Comparison of ENCODE assay signal across 1 cellular context in the genomic region with DNA sequence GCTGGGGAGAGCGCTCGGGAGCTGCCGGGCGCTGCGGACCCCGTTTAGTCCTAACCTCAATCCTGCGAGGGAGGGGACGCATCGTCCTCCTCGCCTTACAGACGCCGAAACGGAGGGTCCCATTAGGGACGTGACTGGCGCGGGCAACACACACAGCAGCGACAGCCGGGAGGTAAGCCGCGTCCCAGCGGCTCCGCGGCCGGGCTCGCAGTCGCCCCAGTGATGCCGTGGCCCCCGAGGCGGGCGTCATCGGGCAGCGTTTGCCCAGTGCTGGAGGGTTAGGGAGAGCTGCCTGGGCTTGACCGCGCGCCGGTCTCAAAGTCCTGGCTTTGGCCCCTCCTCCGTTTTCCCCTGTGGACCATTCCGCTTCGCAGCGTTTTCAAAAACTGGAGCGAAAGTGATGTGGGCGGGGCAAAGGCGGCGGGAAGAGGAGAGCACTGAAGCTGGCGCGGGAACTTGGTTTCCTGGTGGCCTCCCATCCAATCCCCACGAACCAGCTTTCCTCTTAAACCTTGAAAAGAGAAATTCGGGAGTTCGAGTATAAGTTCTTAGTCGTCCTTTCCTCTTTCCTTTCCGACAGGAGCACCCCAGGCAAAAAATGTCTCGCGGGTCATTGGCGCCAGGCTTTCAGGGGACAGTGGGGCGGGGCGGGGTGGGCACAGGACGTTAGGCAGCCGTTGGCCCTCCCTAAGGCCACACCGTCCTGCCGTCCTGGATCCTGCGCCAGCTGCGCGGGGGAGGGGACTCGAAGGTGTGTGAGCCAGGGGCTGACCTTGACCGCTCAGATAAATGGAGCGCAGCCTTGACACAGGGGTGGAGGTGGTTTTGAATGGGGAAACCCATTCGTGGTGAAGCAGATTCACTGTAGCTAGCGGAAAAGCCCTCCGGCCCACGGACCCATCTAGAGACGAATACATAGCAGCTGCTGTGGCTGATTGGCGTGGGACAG.
TF ChIP-seq lines count a peak whose summit lies in the region.

No MANE protein-coding gene starts in this region.

TF ChIP-seq in K562, 482 proteins besides CTCF, POLR2A, EP300 and RAD21 (continued from another document and continues in another):
- TF ChIP-seq, protein P1, sequence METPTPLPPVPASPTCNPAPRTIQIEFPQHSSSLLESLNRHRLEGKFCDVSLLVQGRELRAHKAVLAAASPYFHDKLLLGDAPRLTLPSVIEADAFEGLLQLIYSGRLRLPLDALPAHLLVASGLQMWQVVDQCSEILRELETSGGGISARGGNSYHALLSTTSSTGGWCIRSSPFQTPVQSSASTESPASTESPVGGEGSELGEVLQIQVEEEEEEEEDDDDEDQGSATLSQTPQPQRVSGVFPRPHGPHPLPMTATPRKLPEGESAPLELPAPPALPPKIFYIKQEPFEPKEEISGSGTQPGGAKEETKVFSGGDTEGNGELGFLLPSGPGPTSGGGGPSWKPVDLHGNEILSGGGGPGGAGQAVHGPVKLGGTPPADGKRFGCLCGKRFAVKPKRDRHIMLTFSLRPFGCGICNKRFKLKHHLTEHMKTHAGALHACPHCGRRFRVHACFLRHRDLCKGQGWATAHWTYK (CRISPR knock-in tag; IDR thresholded peaks at IDR 0.05), result no peak; the same call in 1 of the 2 replicates
- TF ChIP-seq NUFIP1 (IDR thresholded peaks at IDR 0.05; ENCODE audit: partially characterized antibody) (no peak), NR2C2 (CRISPR knock-in tag; IDR thresholded peaks at IDR 0.05) (peak; percentile 67; the same call in 1 of the 2 replicates), NR2C2 (tag; IDR thresholded peaks at IDR 0.05) (no peak), MTF1 (CRISPR knock-in tag; IDR thresholded peaks at IDR 0.05; ENCODE audit: borderline replicate concordance) (no peak), SLC30A9 (CRISPR knock-in tag; IDR thresholded peaks at IDR 0.05) (no peak), HDGF (IDR thresholded peaks at IDR 0.05) (no peak), KAT8 (IDR thresholded peaks at IDR 0.05; ENCODE audit: low read depth) (no peak), KLF13 (tag; IDR thresholded peaks at IDR 0.05; ENCODE audit: borderline replicate concordance, low read depth) (peak; percentile 60), ZNF165 (CRISPR knock-in tag; IDR thresholded peaks at IDR 0.05; ENCODE audit: borderline replicate concordance) (no peak), RBM39 (optimal IDR thresholded peaks at IDR 0.05; ENCODE audit: low read depth, low read length) (no peak), ZBTB7A (IDR thresholded peaks at IDR 0.05; ENCODE audit: borderline replicate concordance, control insufficient read depth, low read depth, low read length) (no peak; the same call in 1 of the 2 replicates), TAF15 (IDR thresholded peaks at IDR 0.05; ENCODE audit: low read depth, low read length) (no peak), HNRNPLL (IDR thresholded peaks at IDR 0.05; ENCODE audit: low read depth, low read length, poor library complexity, severe bottlenecking) (peak; percentile 81), PHF21A (IDR thresholded peaks at IDR 0.05; ENCODE audit: borderline replicate concordance, low read depth) (0 out of 2 replicates have a peak, but pooled peaks have one; percentile 32), ZNF184 (CRISPR knock-in tag; IDR thresholded peaks at IDR 0.05) (no peak), BCOR (IDR thresholded peaks at IDR 0.05) (peak; percentile 45; the same call in 1 of the 2 replicates), CBX8 (IDR thresholded peaks at IDR 0.05; ENCODE audit: borderline replicate concordance, extremely low read depth, low read depth, low read length, poor library complexity, severe bottlenecking) (no peak), POLR2AphosphoS2 (IDR thresholded peaks at IDR 0.05; ENCODE audit: low read length) (no peak), CEBPB (tag; IDR thresholded peaks at IDR 0.05) (no peak), SUPT5H (IDR thresholded peaks at IDR 0.05) (peak; percentile 96), ARID2 (IDR thresholded peaks at IDR 0.05) (no peak), ZNF77 (CRISPR knock-in tag; IDR thresholded peaks at IDR 0.05) (no peak), YY1 (IDR thresholded peaks at IDR 0.05; ENCODE audit: borderline replicate concordance in 1 of 3, control insufficient read depth in 1 of 3, extremely low read depth in 1 of 3, insufficient read depth in 3 of 3, insufficient read length in 1 of 3, insufficient replicate concordance in 2 of 3, low read depth in 1 of 3, low read length in 2 of 3) (peak in 1 of 3 experiments; percentile 66), ZNF57 (CRISPR knock-in tag; IDR thresholded peaks at IDR 0.05) (no peak), SMC3 (conservative IDR thresholded peaks at IDR 0.05; ENCODE audit: insufficient read depth, low read depth, low read length) (no peak), SPI1 (IDR thresholded peaks at IDR 0.05; ENCODE audit: borderline replicate concordance, low read depth, low read length) (no peak), PML (IDR thresholded peaks at IDR 0.05; ENCODE audit: low read length) (peak; percentile 70), HEY1 (CRISPR knock-in tag; IDR thresholded peaks at IDR 0.05; ENCODE audit: borderline replicate concordance) (no peak), NFIX (CRISPR knock-in tag; IDR thresholded peaks at IDR 0.05; ENCODE audit: low read depth) (no peak), ZBTB8A (IDR thresholded peaks at IDR 0.05; ENCODE audit: partially characterized antibody) (no peak), ZNF830 (CRISPR knock-in tag; IDR thresholded peaks at IDR 0.05) (no peak), MYBL2 (IDR thresholded peaks at IDR 0.05; ENCODE audit: low read depth) (peak; percentile 95), MYBL2 (CRISPR knock-in tag; IDR thresholded peaks at IDR 0.05; ENCODE audit: borderline replicate concordance) (no peak), EZH2 (IDR thresholded peaks at IDR 0.05; ENCODE audit: borderline replicate concordance, low read depth, low read length) (no peak), ZNF586 (CRISPR knock-in tag; conservative IDR thresholded peaks at IDR 0.05) (no peak), ZNF217 (CRISPR knock-in tag; IDR thresholded peaks at IDR 0.05) (no peak), CTBP1 (IDR thresholded peaks at IDR 0.05; ENCODE audit: borderline replicate concordance) (peak; percentile 81), PHB (CRISPR knock-in tag; IDR thresholded peaks at IDR 0.05) (0 out of 2 replicates have a peak, but pooled peaks have one; percentile 6)
- TF ChIP-seq, protein P2, sequence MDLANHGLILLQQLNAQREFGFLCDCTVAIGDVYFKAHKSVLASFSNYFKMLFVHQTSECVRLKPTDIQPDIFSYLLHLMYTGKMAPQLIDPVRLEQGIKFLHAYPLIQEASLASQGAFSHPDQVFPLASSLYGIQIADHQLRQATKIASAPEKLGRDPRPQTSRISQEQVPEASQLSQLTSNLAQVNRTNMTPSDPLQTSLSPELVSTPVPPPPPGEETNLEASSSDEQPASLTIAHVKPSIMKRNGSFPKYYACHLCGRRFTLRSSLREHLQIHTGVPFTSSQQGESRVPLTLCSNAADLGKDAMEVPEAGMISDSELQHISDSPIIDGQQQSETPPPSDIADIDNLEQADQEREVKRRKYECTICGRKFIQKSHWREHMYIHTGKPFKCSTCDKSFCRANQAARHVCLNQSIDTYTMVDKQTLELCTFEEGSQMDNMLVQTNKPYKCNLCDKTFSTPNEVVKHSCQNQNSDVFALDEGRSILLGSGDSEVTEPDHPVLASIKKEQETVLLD (IDR thresholded peaks at IDR 0.05), result no peak
- TF ChIP-seq, protein P3, sequence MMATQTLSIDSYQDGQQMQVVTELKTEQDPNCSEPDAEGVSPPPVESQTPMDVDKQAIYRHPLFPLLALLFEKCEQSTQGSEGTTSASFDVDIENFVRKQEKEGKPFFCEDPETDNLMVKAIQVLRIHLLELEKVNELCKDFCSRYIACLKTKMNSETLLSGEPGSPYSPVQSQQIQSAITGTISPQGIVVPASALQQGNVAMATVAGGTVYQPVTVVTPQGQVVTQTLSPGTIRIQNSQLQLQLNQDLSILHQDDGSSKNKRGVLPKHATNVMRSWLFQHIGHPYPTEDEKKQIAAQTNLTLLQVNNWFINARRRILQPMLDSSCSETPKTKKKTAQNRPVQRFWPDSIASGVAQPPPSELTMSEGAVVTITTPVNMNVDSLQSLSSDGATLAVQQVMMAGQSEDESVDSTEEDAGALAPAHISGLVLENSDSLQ (IDR thresholded peaks at IDR 0.05), result peak; percentile 22; the same call in 1 of the 2 replicates
- TF ChIP-seq, protein P4, sequence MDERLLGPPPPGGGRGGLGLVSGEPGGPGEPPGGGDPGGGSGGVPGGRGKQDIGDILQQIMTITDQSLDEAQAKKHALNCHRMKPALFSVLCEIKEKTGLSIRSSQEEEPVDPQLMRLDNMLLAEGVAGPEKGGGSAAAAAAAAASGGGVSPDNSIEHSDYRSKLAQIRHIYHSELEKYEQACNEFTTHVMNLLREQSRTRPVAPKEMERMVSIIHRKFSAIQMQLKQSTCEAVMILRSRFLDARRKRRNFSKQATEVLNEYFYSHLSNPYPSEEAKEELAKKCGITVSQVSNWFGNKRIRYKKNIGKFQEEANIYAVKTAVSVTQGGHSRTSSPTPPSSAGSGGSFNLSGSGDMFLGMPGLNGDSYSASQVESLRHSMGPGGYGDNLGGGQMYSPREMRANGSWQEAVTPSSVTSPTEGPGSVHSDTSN (CRISPR knock-in tag; IDR thresholded peaks at IDR 0.05; ENCODE audit: low read depth), result no peak
- TF ChIP-seq, protein P4 (tag; conservative IDR thresholded peaks at IDR 0.05; ENCODE audit: low read depth), result no peak
- TF ChIP-seq, protein P5, sequence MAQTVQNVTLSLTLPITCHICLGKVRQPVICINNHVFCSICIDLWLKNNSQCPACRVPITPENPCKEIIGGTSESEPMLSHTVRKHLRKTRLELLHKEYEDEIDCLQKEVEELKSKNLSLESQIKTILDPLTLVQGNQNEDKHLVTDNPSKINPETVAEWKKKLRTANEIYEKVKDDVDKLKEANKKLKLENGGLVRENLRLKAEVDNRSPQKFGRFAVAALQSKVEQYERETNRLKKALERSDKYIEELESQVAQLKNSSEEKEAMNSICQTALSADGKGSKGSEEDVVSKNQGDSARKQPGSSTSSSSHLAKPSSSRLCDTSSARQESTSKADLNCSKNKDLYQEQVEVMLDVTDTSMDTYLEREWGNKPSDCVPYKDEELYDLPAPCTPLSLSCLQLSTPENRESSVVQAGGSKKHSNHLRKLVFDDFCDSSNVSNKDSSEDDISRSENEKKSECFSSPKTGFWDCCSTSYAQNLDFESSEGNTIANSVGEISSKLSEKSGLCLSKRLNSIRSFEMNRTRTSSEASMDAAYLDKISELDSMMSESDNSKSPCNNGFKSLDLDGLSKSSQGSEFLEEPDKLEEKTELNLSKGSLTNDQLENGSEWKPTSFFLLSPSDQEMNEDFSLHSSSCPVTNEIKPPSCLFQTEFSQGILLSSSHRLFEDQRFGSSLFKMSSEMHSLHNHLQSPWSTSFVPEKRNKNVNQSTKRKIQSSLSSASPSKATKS (CRISPR knock-in tag; IDR thresholded peaks at IDR 0.05), result no peak
- TF ChIP-seq, protein P6, sequence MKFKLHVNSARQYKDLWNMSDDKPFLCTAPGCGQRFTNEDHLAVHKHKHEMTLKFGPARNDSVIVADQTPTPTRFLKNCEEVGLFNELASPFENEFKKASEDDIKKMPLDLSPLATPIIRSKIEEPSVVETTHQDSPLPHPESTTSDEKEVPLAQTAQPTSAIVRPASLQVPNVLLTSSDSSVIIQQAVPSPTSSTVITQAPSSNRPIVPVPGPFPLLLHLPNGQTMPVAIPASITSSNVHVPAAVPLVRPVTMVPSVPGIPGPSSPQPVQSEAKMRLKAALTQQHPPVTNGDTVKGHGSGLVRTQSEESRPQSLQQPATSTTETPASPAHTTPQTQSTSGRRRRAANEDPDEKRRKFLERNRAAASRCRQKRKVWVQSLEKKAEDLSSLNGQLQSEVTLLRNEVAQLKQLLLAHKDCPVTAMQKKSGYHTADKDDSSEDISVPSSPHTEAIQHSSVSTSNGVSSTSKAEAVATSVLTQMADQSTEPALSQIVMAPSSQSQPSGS (CRISPR knock-in tag; IDR thresholded peaks at IDR 0.05), result no peak
- TF ChIP-seq, protein P7, sequence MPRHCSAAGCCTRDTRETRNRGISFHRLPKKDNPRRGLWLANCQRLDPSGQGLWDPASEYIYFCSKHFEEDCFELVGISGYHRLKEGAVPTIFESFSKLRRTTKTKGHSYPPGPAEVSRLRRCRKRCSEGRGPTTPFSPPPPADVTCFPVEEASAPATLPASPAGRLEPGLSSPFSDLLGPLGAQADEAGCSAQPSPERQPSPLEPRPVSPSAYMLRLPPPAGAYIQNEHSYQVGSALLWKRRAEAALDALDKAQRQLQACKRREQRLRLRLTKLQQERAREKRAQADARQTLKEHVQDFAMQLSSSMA (CRISPR knock-in tag; IDR thresholded peaks at IDR 0.05), result no peak
- TF ChIP-seq, protein P8, sequence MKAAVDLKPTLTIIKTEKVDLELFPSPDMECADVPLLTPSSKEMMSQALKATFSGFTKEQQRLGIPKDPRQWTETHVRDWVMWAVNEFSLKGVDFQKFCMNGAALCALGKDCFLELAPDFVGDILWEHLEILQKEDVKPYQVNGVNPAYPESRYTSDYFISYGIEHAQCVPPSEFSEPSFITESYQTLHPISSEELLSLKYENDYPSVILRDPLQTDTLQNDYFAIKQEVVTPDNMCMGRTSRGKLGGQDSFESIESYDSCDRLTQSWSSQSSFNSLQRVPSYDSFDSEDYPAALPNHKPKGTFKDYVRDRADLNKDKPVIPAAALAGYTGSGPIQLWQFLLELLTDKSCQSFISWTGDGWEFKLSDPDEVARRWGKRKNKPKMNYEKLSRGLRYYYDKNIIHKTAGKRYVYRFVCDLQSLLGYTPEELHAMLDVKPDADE (conservative IDR thresholded peaks at IDR 0.05; ENCODE audit: control insufficient read depth, low read depth, low read length), result peak; percentile 5
- TF ChIP-seq, protein P9, sequence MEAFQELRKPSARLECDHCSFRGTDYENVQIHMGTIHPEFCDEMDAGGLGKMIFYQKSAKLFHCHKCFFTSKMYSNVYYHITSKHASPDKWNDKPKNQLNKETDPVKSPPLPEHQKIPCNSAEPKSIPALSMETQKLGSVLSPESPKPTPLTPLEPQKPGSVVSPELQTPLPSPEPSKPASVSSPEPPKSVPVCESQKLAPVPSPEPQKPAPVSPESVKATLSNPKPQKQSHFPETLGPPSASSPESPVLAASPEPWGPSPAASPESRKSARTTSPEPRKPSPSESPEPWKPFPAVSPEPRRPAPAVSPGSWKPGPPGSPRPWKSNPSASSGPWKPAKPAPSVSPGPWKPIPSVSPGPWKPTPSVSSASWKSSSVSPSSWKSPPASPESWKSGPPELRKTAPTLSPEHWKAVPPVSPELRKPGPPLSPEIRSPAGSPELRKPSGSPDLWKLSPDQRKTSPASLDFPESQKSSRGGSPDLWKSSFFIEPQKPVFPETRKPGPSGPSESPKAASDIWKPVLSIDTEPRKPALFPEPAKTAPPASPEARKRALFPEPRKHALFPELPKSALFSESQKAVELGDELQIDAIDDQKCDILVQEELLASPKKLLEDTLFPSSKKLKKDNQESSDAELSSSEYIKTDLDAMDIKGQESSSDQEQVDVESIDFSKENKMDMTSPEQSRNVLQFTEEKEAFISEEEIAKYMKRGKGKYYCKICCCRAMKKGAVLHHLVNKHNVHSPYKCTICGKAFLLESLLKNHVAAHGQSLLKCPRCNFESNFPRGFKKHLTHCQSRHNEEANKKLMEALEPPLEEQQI (IDR thresholded peaks at IDR 0.05), result no peak
